Comparison of ENCODE assay signal across 9 cellular contexts in the genomic region with DNA sequence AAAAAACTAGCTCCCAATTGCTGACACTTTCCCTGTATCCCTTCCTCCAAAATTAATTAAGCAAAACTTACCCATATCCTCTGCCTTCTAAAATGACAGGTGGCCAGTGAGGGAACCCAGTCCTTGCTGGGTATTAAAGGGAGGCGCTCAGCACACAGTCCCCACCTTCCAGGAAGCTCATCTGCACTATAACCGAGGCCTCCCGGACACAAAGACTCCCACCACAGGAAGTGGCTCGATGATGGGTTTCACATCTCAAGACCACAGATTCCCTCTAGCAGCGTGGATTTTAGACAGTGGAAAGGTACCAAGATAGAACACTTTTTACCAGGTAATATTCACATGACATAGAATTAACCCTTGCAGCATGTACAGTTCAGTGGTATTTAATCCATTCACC.
A peak's percentile ranks its signal among the peaks of the same experiment; 100 is the strongest.
DNase-seq lines count a peak whose midpoint lies in the region; ATAC-seq and TF ChIP-seq lines count a peak whose summit lies in the region.
"Had no signal": no experiment of that assay in that cellular context is flagged by ENCODE, and none has a peak within 500 bp of the region (broad histone marks: within the 10 kb centered on the region; RNA-seq: fewer than 3 reads in every experiment).

No MANE protein-coding gene starts in this region.

- H3K36me3 Mint-ChIP-seq in effector memory CD8-positive, alpha-beta T cell (ENCODE audit: insufficient read depth): no peaks in the 10 kb centered on the region

- no peak overlapping the region for H2AFZ ChIP-seq in DND-41 (ENCODE audit: low read depth, low read length)

- no peaks in the 10 kb centered on the region; the same call in 1 of the 2 replicates for H3K36me3 ChIP-seq in DND-41 (ENCODE audit: insufficient read depth, low read length)

- peaks cover 8% of the 10 kb centered on the region for H3K9me3 ChIP-seq in DND-41 (ENCODE audit: insufficient read depth, low read length, severe bottlenecking)

- H3K9ac ChIP-seq in DND-41 (ENCODE audit: low read depth, low read length): no peak overlapping the region

- no peaks in the 10 kb centered on the region for H3K9me3 Mint-ChIP-seq in effector memory CD8-positive, alpha-beta T cell

- peak; percentile 93 for ATAC-seq in DND-41 (ENCODE audit: insufficient read depth, low read depth)
- ATAC-seq in GM21381 (IDR thresholded peaks at IDR 0.05; ENCODE audit: unreplicated experiment): peak; percentile 68
- peak; percentile 92 for ATAC-seq in effector memory CD8-positive, alpha-beta T cell (replicated peaks)

- H4K20me1 ChIP-seq in DND-41 (ENCODE audit: insufficient read depth, low read length): no peaks in the 10 kb centered on the region

- DNase-seq in DND-41 (peak; percentile 70), NOMO-1 treated with DMSO at 0.1 percent for 48 hours (lab: John Stamatoyannopoulos, UW; ENCODE audit: unreplicated experiment) (peak; percentile 75), COR-L47 (lab: John Stamatoyannopoulos, UW) (no peak), SK-N-DZ (ENCODE audit: low spot score) (no peak), cerebellar nuclear complex (lab: John Stamatoyannopoulos, UW) (no peak), kidney tubule cell (ENCODE audit: low spot score) (no peak)
- DNase-seq in effector memory CD8-positive, alpha-beta T cell: peak in 2 of 3 experiments; percentile 13 to 27
- DNase-seq: NCI-H187 had no signal

- H3K4me1 ChIP-seq in DND-41 (ENCODE audit: insufficient read depth, low read length): peaks cover 23% of the 10 kb centered on the region

- TF ChIP-seq CTCF in DND-41 (IDR thresholded peaks at IDR 0.05; ENCODE audit: borderline replicate concordance, extremely low read depth, low read length, poor library complexity, severe bottlenecking): no peak

- peaks cover 5 to 24% of the 10 kb centered on the region in 2 donors for H3K27me3 Mint-ChIP-seq in effector memory CD8-positive, alpha-beta T cell

- peaks cover 10% of the 10 kb centered on the region in 2 donors for H3K4me1 Mint-ChIP-seq in effector memory CD8-positive, alpha-beta T cell (ENCODE audit: low read depth in 2 of 2)

- peak overlapping the region; percentile 15; the same call in 1 of the 2 replicates for H3K27ac ChIP-seq in DND-41 (ENCODE audit: low read length)

- H3K4me3 Mint-ChIP-seq in effector memory CD8-positive, alpha-beta T cell: peak overlapping the region; percentile 51 to 62

- no peak overlapping the region for H3K4me3 ChIP-seq in DND-41 (ENCODE audit: low read depth in 1 of 2, low read length in 2 of 2)

- H3K27ac Mint-ChIP-seq in effector memory CD8-positive, alpha-beta T cell: no peak overlapping the region

- no peaks in the 10 kb centered on the region for H3K79me2 ChIP-seq in DND-41 (ENCODE audit: insufficient read depth, low read length)

- no peaks in the 10 kb centered on the region for H3K27me3 ChIP-seq in DND-41 (ENCODE audit: insufficient read depth, low read length, poor library complexity)

- peak overlapping the region; percentile 13; the same call in 1 of the 2 replicates for H3K4me2 ChIP-seq in DND-41 (ENCODE audit: insufficient read depth, low read length)

Comparison
In these comparisons a context has a peak if more than half of its experiments do, and no peak if none do; other contexts are left out.
1. DNase-seq: peak in DND-41 (single experiment), NOMO-1 treated with DMSO at 0.1 percent for 48 hours (single experiment) and effector memory CD8-positive, alpha-beta T cell (2 of 3); none in COR-L47 (single experiment), SK-N-DZ (single experiment), cerebellar nuclear complex (0 of 2) and kidney tubule cell (single experiment).
2. Peak in every context shown above with its lines, with median percentiles within 50 percentile points of each other: ATAC-seq.